ENCODE assay signal across 30 cellular contexts in genomic region chr10:108709927-108710722, GRCh38.
"Had no signal": no experiment of that assay in that cellular context is flagged by ENCODE, and none has a peak within 500 bp of the region (broad histone marks: within the 10 kb centered on the region; RNA-seq: fewer than 3 reads in every experiment).

No MANE protein-coding gene starts in this region.

- H3K27me3 ChIP-seq: brain microvascular endothelial cell, SJSA1 had no signal

- DNase-seq: activated CD4-positive, alpha-beta T cell treated with anti-CD3 and anti-CD28 coated beads, Interleukin-2, amount 10 ng/mL, durations not matched to agents 24 days and 14 days; activated CD4-positive, alpha-beta T cell treated with anti-CD3 and anti-CD28 coated beads, Interleukin-2, amount 50 U/mL, for 4 hours; activated CD4-positive, CD25-positive, alpha-beta regulatory T cell; activated CD8-positive, alpha-beta T cell treated with anti-CD3 and anti-CD28 coated beads for 36 hours; activated effector memory CD4-positive, alpha-beta T cell treated with anti-CD3 and anti-CD28 coated beads, Interleukin-2, amount 50 U/mL, for 16 hours; activated naive CD4-positive, alpha-beta T cell; activated naive CD4-positive, alpha-beta T cell treated with anti-CD3 and anti-CD28 coated beads, Interleukin-2, amount 50 U/mL, for 16 hours; activated naive CD8-positive, alpha-beta T cell treated with anti-CD3 and anti-CD28 coated beads for 36 hours; activated T-cell treated with anti-CD3 and anti-CD28 coated beads, Interleukin-2, amount 50 U/mL, for 1 hour; activated T-cell treated with anti-CD3 and anti-CD28 coated beads, Interleukin-2, amount 50 U/mL, for 72 hours; amniotic stem cell; aorta; brain microvascular endothelial cell; NCI-H1092 treated with DMSO at 0.1 percent for 48 hours; NCI-H1417; NCI-H146; NCI-H187; NCI-H2029 treated with DMSO at 0.1 percent for 48 hours; NCI-H2107; NCI-H2171; NCI-H446; NCI-H510A treated with DMSO at 0.1 percent for 48 hours; SHP77 treated with DMSO at 0.1 percent for 48 hours; SK-N-SH; T-helper 1 cell; T-helper 2 cell; T-helper 9 cell; WERI-Rb-1 had no signal

- H3K36me3 ChIP-seq: brain microvascular endothelial cell, SJSA1, WERI-Rb-1 had no signal

- H3K4me2 ChIP-seq: KMS-11, SK-N-SH had no signal

- H3K4me1 ChIP-seq: SJSA1 had no signal

- H3K9me3 ChIP-seq: SK-N-SH had no signal

- H3K27ac ChIP-seq: brain microvascular endothelial cell, KMS-11, SJSA1, WERI-Rb-1 had no signal

- H3K9me2 ChIP-seq: SK-N-SH had no signal

- H3K4me3 ChIP-seq: SJSA1 had no signal
